Comparison of ENCODE assay signal across 1 cellular context in the genomic region with DNA sequence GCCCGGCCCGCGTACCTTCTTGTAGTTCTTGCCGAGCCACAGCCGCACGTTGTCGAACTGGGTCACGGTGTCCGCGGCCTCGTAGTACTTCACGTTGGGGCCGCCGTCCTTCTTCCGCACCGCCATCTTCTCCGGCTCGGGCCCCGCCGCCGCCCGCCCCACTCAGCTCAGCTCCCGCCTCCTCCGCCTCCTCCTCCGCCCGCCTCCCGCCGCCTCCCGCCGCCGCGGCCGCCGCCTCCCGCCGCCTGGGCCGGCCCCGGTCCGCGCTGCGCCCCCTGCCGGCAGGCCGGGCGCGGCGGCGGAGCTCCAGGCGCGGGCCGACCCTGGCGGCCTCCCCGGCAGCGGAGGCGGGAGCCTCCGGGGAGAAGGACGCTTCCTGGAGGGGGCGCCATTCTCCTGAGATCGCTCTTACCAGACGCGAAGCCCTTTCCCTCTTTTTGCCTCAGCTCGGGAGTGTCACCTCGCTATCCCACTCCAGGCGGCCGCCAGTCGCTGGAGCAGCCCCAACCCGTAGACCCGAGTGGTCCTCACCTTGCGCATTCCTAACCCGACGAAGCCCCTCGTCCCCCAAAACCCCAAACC.
TF ChIP-seq lines count a peak whose summit lies in the region.

A gene (minus strand): TSS at position 148 of the 582 bp plus-strand sequence. CDS start 22 bp downstream, at position 126.

TF ChIP-seq in SK-N-SH, 30 proteins besides CTCF, POLR2A, EP300 and RAD21 (continued from another document):
- TF ChIP-seq, protein P1, sequence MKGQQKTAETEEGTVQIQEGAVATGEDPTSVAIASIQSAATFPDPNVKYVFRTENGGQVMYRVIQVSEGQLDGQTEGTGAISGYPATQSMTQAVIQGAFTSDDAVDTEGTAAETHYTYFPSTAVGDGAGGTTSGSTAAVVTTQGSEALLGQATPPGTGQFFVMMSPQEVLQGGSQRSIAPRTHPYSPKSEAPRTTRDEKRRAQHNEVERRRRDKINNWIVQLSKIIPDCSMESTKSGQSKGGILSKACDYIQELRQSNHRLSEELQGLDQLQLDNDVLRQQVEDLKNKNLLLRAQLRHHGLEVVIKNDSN (IDR thresholded peaks at IDR 0.05; ENCODE audit: borderline replicate concordance, low read depth) = no peak
- TF ChIP-seq, protein P2, sequence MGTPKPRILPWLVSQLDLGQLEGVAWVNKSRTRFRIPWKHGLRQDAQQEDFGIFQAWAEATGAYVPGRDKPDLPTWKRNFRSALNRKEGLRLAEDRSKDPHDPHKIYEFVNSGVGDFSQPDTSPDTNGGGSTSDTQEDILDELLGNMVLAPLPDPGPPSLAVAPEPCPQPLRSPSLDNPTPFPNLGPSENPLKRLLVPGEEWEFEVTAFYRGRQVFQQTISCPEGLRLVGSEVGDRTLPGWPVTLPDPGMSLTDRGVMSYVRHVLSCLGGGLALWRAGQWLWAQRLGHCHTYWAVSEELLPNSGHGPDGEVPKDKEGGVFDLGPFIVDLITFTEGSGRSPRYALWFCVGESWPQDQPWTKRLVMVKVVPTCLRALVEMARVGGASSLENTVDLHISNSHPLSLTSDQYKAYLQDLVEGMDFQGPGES (IDR thresholded peaks at IDR 0.05; ENCODE audit: low read depth, low read length) = no peak
- TF ChIP-seq NRF1 (IDR thresholded peaks at IDR 0.05; ENCODE audit: low read depth, low read length) (no peak), EZH2phosphoT487 (IDR thresholded peaks at IDR 0.05; ENCODE audit: borderline replicate concordance, low read depth) (no peak), GABPA (IDR thresholded peaks at IDR 0.05; ENCODE audit: low read depth) (0 out of 2 replicates have a peak, but pooled peaks have one; percentile 9), FOXJ3 (CRISPR knock-in tag; IDR thresholded peaks at IDR 0.05) (no peak), MXI1 (IDR thresholded peaks at IDR 0.05; ENCODE audit: low read depth, low read length) (peak; percentile 12; the same call in 1 of the 2 replicates), YY1 (IDR thresholded peaks at IDR 0.05; ENCODE audit: low read depth) (peak; percentile 81), RFX5 (IDR thresholded peaks at IDR 0.05; ENCODE audit: low read length) (no peak), TEAD4 (IDR thresholded peaks at IDR 0.05; ENCODE audit: borderline replicate concordance, insufficient read depth) (no peak), TCF12 (IDR thresholded peaks at IDR 0.05) (no peak), RCOR1 (IDR thresholded peaks at IDR 0.05; ENCODE audit: low read length) (peak; percentile 32; the same call in 1 of the 2 replicates), TAF1 (IDR thresholded peaks at IDR 0.05; ENCODE audit: borderline replicate concordance, low read depth, low read length) (0 out of 2 replicates have a peak, but pooled peaks have one; percentile 37), CHD2 (IDR thresholded peaks at IDR 0.05; ENCODE audit: low read length, partially characterized antibody) (peak; percentile 38), POLR2AphosphoS5 (IDR thresholded peaks at IDR 0.05; ENCODE audit: low read depth, low read length) (peak; percentile 50; the same call in 1 of the 2 replicates), FOSL2 (IDR thresholded peaks at IDR 0.05; ENCODE audit: borderline replicate concordance, low read depth) (no peak), GATA2 (CRISPR knock-in tag; IDR thresholded peaks at IDR 0.05) (no peak), FOXM1 (IDR thresholded peaks at IDR 0.05; ENCODE audit: low read depth) (no peak), ELF1 (IDR thresholded peaks at IDR 0.05) (no peak), SIN3A (IDR thresholded peaks at IDR 0.05; ENCODE audit: borderline replicate concordance, low read depth, low read length) (0 out of 2 replicates have a peak, but pooled peaks have one; percentile 1)
- TF ChIP-seq, protein P3, sequence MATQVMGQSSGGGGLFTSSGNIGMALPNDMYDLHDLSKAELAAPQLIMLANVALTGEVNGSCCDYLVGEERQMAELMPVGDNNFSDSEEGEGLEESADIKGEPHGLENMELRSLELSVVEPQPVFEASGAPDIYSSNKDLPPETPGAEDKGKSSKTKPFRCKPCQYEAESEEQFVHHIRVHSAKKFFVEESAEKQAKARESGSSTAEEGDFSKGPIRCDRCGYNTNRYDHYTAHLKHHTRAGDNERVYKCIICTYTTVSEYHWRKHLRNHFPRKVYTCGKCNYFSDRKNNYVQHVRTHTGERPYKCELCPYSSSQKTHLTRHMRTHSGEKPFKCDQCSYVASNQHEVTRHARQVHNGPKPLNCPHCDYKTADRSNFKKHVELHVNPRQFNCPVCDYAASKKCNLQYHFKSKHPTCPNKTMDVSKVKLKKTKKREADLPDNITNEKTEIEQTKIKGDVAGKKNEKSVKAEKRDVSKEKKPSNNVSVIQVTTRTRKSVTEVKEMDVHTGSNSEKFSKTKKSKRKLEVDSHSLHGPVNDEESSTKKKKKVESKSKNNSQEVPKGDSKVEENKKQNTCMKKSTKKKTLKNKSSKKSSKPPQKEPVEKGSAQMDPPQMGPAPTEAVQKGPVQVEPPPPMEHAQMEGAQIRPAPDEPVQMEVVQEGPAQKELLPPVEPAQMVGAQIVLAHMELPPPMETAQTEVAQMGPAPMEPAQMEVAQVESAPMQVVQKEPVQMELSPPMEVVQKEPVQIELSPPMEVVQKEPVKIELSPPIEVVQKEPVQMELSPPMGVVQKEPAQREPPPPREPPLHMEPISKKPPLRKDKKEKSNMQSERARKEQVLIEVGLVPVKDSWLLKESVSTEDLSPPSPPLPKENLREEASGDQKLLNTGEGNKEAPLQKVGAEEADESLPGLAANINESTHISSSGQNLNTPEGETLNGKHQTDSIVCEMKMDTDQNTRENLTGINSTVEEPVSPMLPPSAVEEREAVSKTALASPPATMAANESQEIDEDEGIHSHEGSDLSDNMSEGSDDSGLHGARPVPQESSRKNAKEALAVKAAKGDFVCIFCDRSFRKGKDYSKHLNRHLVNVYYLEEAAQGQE (IDR thresholded peaks at IDR 0.05; ENCODE audit: low read depth, low read length) = peak; percentile 65; the same call in 1 of the 2 replicates
- TF ChIP-seq, protein P4, sequence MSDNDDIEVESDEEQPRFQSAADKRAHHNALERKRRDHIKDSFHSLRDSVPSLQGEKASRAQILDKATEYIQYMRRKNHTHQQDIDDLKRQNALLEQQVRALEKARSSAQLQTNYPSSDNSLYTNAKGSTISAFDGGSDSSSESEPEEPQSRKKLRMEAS (IDR thresholded peaks at IDR 0.05; ENCODE audit: low read depth) = 0 out of 2 replicates have a peak, but pooled peaks have one; percentile 48
- TF ChIP-seq, protein P5, sequence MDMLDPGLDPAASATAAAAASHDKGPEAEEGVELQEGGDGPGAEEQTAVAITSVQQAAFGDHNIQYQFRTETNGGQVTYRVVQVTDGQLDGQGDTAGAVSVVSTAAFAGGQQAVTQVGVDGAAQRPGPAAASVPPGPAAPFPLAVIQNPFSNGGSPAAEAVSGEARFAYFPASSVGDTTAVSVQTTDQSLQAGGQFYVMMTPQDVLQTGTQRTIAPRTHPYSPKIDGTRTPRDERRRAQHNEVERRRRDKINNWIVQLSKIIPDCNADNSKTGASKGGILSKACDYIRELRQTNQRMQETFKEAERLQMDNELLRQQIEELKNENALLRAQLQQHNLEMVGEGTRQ (IDR thresholded peaks at IDR 0.05; ENCODE audit: borderline replicate concordance, low read depth, low read length) = no peak
